In the genomic region with DNA sequence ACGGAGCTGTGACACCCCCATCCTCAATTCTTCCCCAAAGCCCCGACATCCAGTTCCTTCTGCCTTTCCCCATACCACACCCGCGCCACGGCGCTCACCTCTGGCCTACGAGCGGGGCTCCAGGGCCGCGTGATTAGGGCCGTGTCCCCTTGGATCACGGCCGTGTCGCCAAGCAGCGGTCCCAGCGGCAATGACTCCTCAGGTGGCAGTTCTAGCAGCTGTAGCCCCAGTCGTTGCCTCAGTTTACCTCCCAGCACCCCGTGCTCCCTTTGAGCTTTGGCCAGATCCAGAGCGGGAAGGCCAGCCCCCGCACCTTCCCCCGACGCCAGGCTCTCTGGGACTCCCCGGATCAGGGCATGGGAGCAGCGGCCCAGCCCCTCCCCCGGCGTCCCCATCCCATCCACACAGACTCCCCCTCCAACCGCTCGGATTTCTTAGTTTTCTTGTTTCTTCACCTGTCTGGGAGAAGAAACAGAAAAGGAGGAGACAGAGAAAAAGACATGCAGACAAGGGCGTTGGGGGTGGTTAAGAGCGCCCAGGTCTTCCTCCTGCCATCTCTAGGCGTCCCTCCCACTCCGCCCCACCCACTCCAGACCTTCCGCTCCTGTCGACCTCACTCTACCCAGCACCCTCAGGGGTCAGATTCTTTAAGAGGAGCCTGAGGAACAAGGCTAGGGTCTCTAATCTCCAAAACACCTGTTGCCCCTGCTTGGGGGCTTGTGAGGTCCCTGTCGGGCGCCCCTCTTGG, we compare ENCODE assay signal across 8 cellular contexts. TPM values are rescaled to one million over a fixed set of nuclear protein-coding genes. Genes with fewer than 3 reads are reported as not detected.
DNase-seq lines count a peak whose midpoint lies in the region; ATAC-seq and TF ChIP-seq lines count a peak whose summit lies in the region.

A gene with protein sequence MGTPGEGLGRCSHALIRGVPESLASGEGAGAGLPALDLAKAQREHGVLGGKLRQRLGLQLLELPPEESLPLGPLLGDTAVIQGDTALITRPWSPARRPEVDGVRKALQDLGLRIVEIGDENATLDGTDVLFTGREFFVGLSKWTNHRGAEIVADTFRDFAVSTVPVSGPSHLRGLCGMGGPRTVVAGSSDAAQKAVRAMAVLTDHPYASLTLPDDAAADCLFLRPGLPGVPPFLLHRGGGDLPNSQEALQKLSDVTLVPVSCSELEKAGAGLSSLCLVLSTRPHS (minus strand): TSS at position 533 of the 748 bp plus-strand sequence. CDS start 138 bp downstream, at position 395.

- H3K36me3 ChIP-seq in heart right ventricle = peaks cover 0 to 73% (median 44%) of the 10 kb centered on the region in 9 donors

- peak; percentile 92 for TF ChIP-seq CTCF in activated CD8-positive, alpha-beta T cell treated with anti-CD3 and anti-CD28 coated beads for 36 hours (IDR thresholded peaks at IDR 0.05)
- peak in 3 of 9 donors; percentile 34 to 77 (median 67) for TF ChIP-seq CTCF in heart right ventricle (IDR thresholded peaks at IDR 0.05)

- no peaks in the 10 kb centered on the region for H3K9me3 Mint-ChIP-seq in activated CD8-positive, alpha-beta T cell treated with anti-CD3 and anti-CD28 coated beads for 36 hours

- WGBS in heart right ventricle, 2 donors = 11 to 18% methylated on average over 36 of the region's 36 CpGs

- H3K27me3 ChIP-seq in heart right ventricle = no peaks in the 10 kb centered on the region

- POLR2A ChIA-PET in activated CD8-positive, alpha-beta T cell treated with anti-CD3 and anti-CD28 coated beads for 36 hours (lab: Charles Lee) = interaction anchor here (0.6 to 3.0 kb wide), 8 partner anchors 9 to 101 kb away, joined by 3 to 11 read pairs (median 4); partner anchors contain the start of genes ABHD16A, BAG6, LY6G6D and MSH5

- H3K27me3 Mint-ChIP-seq in activated CD8-positive, alpha-beta T cell treated with anti-CD3 and anti-CD28 coated beads for 36 hours = no peaks in the 10 kb centered on the region

- H3K4me3 Mint-ChIP-seq in activated CD8-positive, alpha-beta T cell treated with anti-CD3 and anti-CD28 coated beads for 36 hours = peak within 1 kb of the TSS; percentile 76

- peak; percentile 26 for ATAC-seq in activated CD8-positive, alpha-beta T cell treated with anti-CD3 and anti-CD28 coated beads for 36 hours
- ATAC-seq in heart right ventricle (peak; percentile 25 to 51 (median 44)), GM21423 (IDR thresholded peaks at IDR 0.05; ENCODE audit: unreplicated experiment) (no peak)

- peak within 1 kb of the TSS; percentile 69 for H3K27ac Mint-ChIP-seq in activated CD8-positive, alpha-beta T cell treated with anti-CD3 and anti-CD28 coated beads for 36 hours

- peaks cover 32% of the 10 kb centered on the region for H3K36me3 Mint-ChIP-seq in activated CD8-positive, alpha-beta T cell treated with anti-CD3 and anti-CD28 coated beads for 36 hours (ENCODE audit: low read depth)

- DNase-seq in T-helper 2 cell (no peak), heart right ventricle (peak in 1 of 2 donors; percentile 32), retina (peak; percentile 28), DMS 273 treated with DMSO at 0.1 percent for 48 hours (lab: John Stamatoyannopoulos, UW) (no peak), SHP77 (lab: John Stamatoyannopoulos, UW) (no peak)
- DNase-seq in activated CD8-positive, alpha-beta T cell treated with anti-CD3 and anti-CD28 coated beads for 36 hours = no peak

- H3K27ac ChIP-seq in heart right ventricle = peak within 1 kb of the TSS; percentile 93 to 97 (median 94)

- peaks cover 10 to 76% (median 46%) of the 10 kb centered on the region in 9 donors for H3K4me1 ChIP-seq in heart right ventricle

- H3K9me3 ChIP-seq in heart right ventricle = no peaks in the 10 kb centered on the region

- intact Hi-C loops in T-helper 2 cell treated with Interferon-gamma antibody and Interleukin-4, amounts not matched to agents 100 ng/mL and 5 ng/mL, for 36 hours (cut with micrococcal nuclease) = loop anchor here (1.0 to 2.0 kb wide), 4 partner anchors 9 to 102 kb away; partner anchors contain the start of gene LY6G5C
- intact Hi-C loops in activated CD8-positive, alpha-beta T cell treated with anti-CD3 and anti-CD28 coated beads for 36 hours (cut with micrococcal nuclease) = no loop called here
- intact Hi-C loops in heart right ventricle (cut with DNase I) = loop anchor here in 6 of 10 donors (1.0 to 5.0 kb wide), 5 partner anchors 28 to 103 kb away; partner anchors contain the start of genes LY6G5C (in 1 of the 6) and VARS1 (in 1 of the 6)

- H3K4me1 Mint-ChIP-seq in activated CD8-positive, alpha-beta T cell treated with anti-CD3 and anti-CD28 coated beads for 36 hours (ENCODE audit: low read depth) = peaks cover 66% of the 10 kb centered on the region

- CTCF ChIA-PET in activated CD8-positive, alpha-beta T cell treated with anti-CD3 and anti-CD28 coated beads for 36 hours (lab: Charles Lee) = interaction anchor here (1.1 to 6.5 kb wide), 20 partner anchors 10 to 423 kb away, joined by 3 to 35 read pairs (median 5); partner anchors contain the start of genes CLIC1, HSPA1B, LSM2 and LY6G6D

- H3K4me3 ChIP-seq in heart right ventricle = peak within 1 kb of the TSS; percentile 66 to 95 (median 78)

RNA-seq across cellular contexts. Expression of the gene that starts here (rescaled TPM):
- total RNA-seq in T-helper 2 cell treated with Interferon-gamma antibody and Interleukin-4, amounts not matched to agents 100 ng/mL and 5 ng/mL, for 36 hours = 12.2 and 15.5 TPM in 2 replicates
- total RNA-seq in activated CD8-positive, alpha-beta T cell treated with anti-CD3 and anti-CD28 coated beads for 36 hours = 1 to 10 TPM; 6.3 to 6.9 TPM
- 10 to 100 TPM; 35.2 to 61.6 (median 51.5) TPM for total RNA-seq in heart right ventricle
- 100 to 1,000 TPM in 1 of 2 donors, 10 to 100 TPM in 1; 96.4 to 117 TPM for polyA plus RNA-seq in heart right ventricle
